In genomic region chr2:55965276-55965675, GRCh38 we compare ENCODE assay signal across 22 cellular contexts. TPM values are rescaled to one million over a fixed set of nuclear protein-coding genes. Genes with fewer than 3 reads are reported as not detected.
DNase-seq lines count a peak whose midpoint lies in the region; ATAC-seq and TF ChIP-seq lines count a peak whose summit lies in the region.
"Had no signal": no experiment of that assay in that cellular context is flagged by ENCODE, and none has a peak within 500 bp of the region (broad histone marks: within the 10 kb centered on the region; RNA-seq: fewer than 3 reads in every experiment).

No MANE protein-coding gene starts in this region.

- H3K23ac ChIP-seq in mesenchymal stem cell (ENCODE audit: low read length in 2 of 2) = peak overlapping the region in 1 of 2 experiments; percentile 69

- no peak for TF ChIP-seq POLR2A in heart left ventricle (IDR thresholded peaks at IDR 0.05)

- H4K8ac ChIP-seq in mesenchymal stem cell (ENCODE audit: low read length) = no peak overlapping the region

- H3K27ac ChIP-seq in heart right ventricle (peak overlapping the region in 6 of 10 donors; percentile 14 to 67 (median 49)), heart left ventricle (peak overlapping the region in 4 of 12 donors; percentile 32 to 77 (median 46)), mesenchymal stem cell (ENCODE audit: low read length, poor library complexity, severe bottlenecking) (no peak overlapping the region)
- H3K27ac ChIP-seq: psoas muscle had no signal

- H3K18ac ChIP-seq in mesenchymal stem cell (ENCODE audit: low read depth in 1 of 2, low read length in 2 of 2) = peak overlapping the region in 1 of 2 experiments; percentile 52

- H3K9me3 ChIP-seq in heart right ventricle (peaks cover 0 to 5% (median 0%) of the 10 kb centered on the region in 11 donors), heart left ventricle (no peaks in the 10 kb centered on the region), mesenchymal stem cell (ENCODE audit: control insufficient read depth, low read length) (no peaks in the 10 kb centered on the region)
- H3K9me3 ChIP-seq: HAP-1, psoas muscle, tibial nerve had no signal

- H3K4me1 ChIP-seq in heart right ventricle (peaks cover 0 to 17% (median 3%) of the 10 kb centered on the region in 9 donors), heart left ventricle (peaks cover 0 to 7% (median 0%) of the 10 kb centered on the region in 12 donors), mesenchymal stem cell (ENCODE audit: control insufficient read depth, insufficient read depth, low read depth, low read length) (no peaks in the 10 kb centered on the region)
- H3K4me1 ChIP-seq: HAP-1, psoas muscle had no signal

- no peak overlapping the region for H3K14ac ChIP-seq in mesenchymal stem cell (ENCODE audit: low read length in 2 of 2)

- no peaks in the 10 kb centered on the region for H3K36me3 ChIP-seq in heart right ventricle
- H3K36me3 ChIP-seq in heart left ventricle = no peaks in the 10 kb centered on the region
- H3K36me3 ChIP-seq in mesenchymal stem cell (ENCODE audit: control insufficient read depth in 1 of 2, insufficient read depth in 2 of 2, low read depth in 1 of 2, low read length in 2 of 2) = no peaks in the 10 kb centered on the region
- H3K36me3 ChIP-seq: HAP-1, tibial nerve had no signal

- no peak overlapping the region for H4K91ac ChIP-seq in mesenchymal stem cell (ENCODE audit: low read length)

- no peak overlapping the region for H3K9ac ChIP-seq in mesenchymal stem cell (ENCODE audit: low read length)

- H2AK5ac ChIP-seq in mesenchymal stem cell (ENCODE audit: low read length, severe bottlenecking) = no peak overlapping the region

- no peaks in the 10 kb centered on the region for H3K27me3 ChIP-seq in heart right ventricle
- H3K27me3 ChIP-seq in heart left ventricle = no peaks in the 10 kb centered on the region
- no peaks in the 10 kb centered on the region for H3K27me3 ChIP-seq in mesenchymal stem cell (ENCODE audit: control insufficient read depth in 1 of 2, insufficient read depth in 1 of 2, low read length in 2 of 2)
- H3K27me3 ChIP-seq: SJSA1, tibial nerve had no signal

- ATAC-seq in heart right ventricle = peak in 1 of 8 donors; percentile 10
- ATAC-seq in heart left ventricle = no peak
- ATAC-seq in HG03521 (IDR thresholded peaks at IDR 0.05; ENCODE audit: unreplicated experiment) = no peak
- ATAC-seq: activated CD4-positive, CD25-positive, alpha-beta regulatory T cell treated with anti-CD3 and anti-CD28 coated beads, Interleukin-2, amount 50 U/mL, for 24 hours; naive thymus-derived CD8-positive, alpha-beta T cell; psoas muscle; stimulated activated naive CD8-positive, alpha-beta T cell treated with anti-CD3 and anti-CD28 coated beads, Interleukin-15, Interleukin-2, amounts not matched to agents 100 U/mL and 50 U/mL, for 24 hours had no signal

- TF ChIP-seq CTCF in heart right ventricle (IDR thresholded peaks at IDR 0.05) = no peak
- TF ChIP-seq CTCF in heart left ventricle (IDR thresholded peaks at IDR 0.05) = no peak

- H2BK5ac ChIP-seq in mesenchymal stem cell (ENCODE audit: low read depth, low read length, poor library complexity, severe bottlenecking) = no peak overlapping the region

- no peak overlapping the region for H2BK15ac ChIP-seq in mesenchymal stem cell (ENCODE audit: low read depth, poor library complexity, severe bottlenecking)

- no peak overlapping the region for H2BK120ac ChIP-seq in mesenchymal stem cell (ENCODE audit: low read depth, low read length)

- intact Hi-C loops in heart right ventricle (cut with DNase I) (loop anchor here in 1 of 10 donors (10.0 kb wide), 1 partner anchor 200 kb away; no protein-coding TSS in a partner anchor), heart left ventricle (cut with DNase I) (loop anchor here in 1 of 10 donors (5.0 kb wide), 1 partner anchor 193 kb away; no protein-coding TSS in a partner anchor)

- peak overlapping the region in 1 of 2 experiments; percentile 84 for H2BK12ac ChIP-seq in mesenchymal stem cell (ENCODE audit: low read length in 2 of 2)

- 54 to 68% methylated on average over 2 of the region's 2 CpGs for WGBS in heart right ventricle, 2 donors
- 54 to 69% (median 61%) methylated on average over 2 of the region's 2 CpGs for WGBS in heart left ventricle, 4 donors
- 69% methylated on average over 2 of the region's 2 CpGs for WGBS in mesenchymal stem cell

- H2AFZ ChIP-seq in mesenchymal stem cell (ENCODE audit: low read depth, low read length) = peak overlapping the region; percentile 44

- H3K79me1 ChIP-seq in mesenchymal stem cell (replicated peaks; ENCODE audit: low read length, poor library complexity, severe bottlenecking) = no peaks in the 10 kb centered on the region

- DNase-seq in heart right ventricle (no peak), heart left ventricle (no peak), SHP77 treated with DMSO at 0.1 percent for 48 hours (lab: John Stamatoyannopoulos, UW) (peak; percentile 18), mesenchymal stem cell (no peak), NK-92 (lab: John Stamatoyannopoulos, UW; ENCODE audit: unreplicated experiment) (no peak)
- no peak for DNase-seq in activated naive CD4-positive, alpha-beta T cell treated with anti-CD3 and anti-CD28 coated beads, Interleukin-2, amount 50 U/mL, for 16 hours
- DNase-seq: activated CD4-positive, alpha-beta memory T cell treated with anti-CD3 and anti-CD28 coated beads for 36 hours; C1 segment of cervical spinal cord; central memory CD4-positive, alpha-beta T cell; left ventricle myocardium superior; midbrain; naive thymus-derived CD8-positive, alpha-beta T cell; NCI-H1105; occipital lobe; psoas muscle; stimulated activated naive CD8-positive, alpha-beta T cell treated with anti-CD3 and anti-CD28 coated beads, Interleukin-15, Interleukin-2, amounts not matched to agents 100 U/mL and 50 U/mL, for 24 hours had no signal

- no peak overlapping the region for H3K4me2 ChIP-seq in mesenchymal stem cell (ENCODE audit: low read length, poor library complexity, severe bottlenecking)

- H3K4me3 ChIP-seq in heart right ventricle = no peak overlapping the region
- no peak overlapping the region for H3K4me3 ChIP-seq in heart left ventricle
- no peak overlapping the region for H3K4me3 ChIP-seq in mesenchymal stem cell (ENCODE audit: insufficient read depth in 1 of 2, low read depth in 1 of 2, low read length in 2 of 2)
- H3K4me3 ChIP-seq: HAP-1, psoas muscle, SJSA1, tibial nerve had no signal

- no peak overlapping the region for H3K4ac ChIP-seq in mesenchymal stem cell (ENCODE audit: low read depth in 1 of 2, low read length in 2 of 2)

RNA-seq across cellular contexts. Expression of gene EFEMP1, which starts 41.7 kb away (rescaled TPM):
- 100 to 1,000 TPM in 1 of 10 donors, 10 to 100 TPM in 9; 18.6 to 157 (median 32.5) TPM for total RNA-seq in heart right ventricle
- polyA plus RNA-seq in heart right ventricle = 10 to 100 TPM; 15.7 to 46.9 TPM
- 100 to 1,000 TPM in 2 of 9 donors, 10 to 100 TPM in 7; 25.0 to 201 (median 34.4) TPM for total RNA-seq in heart left ventricle
- 10 to 100 TPM; 11.3 to 36.5 TPM for polyA plus RNA-seq in heart left ventricle
- 351 TPM for polyA plus RNA-seq in mesenchymal stem cell (2013, experiment 1 of 2)
- polyA plus RNA-seq in mesenchymal stem cell (2013, experiment 2 of 2) = 352 TPM
- total RNA-seq: activated CD4-positive, alpha-beta memory T cell treated with anti-CD3 and anti-CD28 coated beads for 36 hours; naive thymus-derived CD8-positive, alpha-beta T cell; T-helper 1 cell treated with Interleukin-12 subunit alpha and Interleukin-12 subunit beta and Interleukin-4 antibody, amounts not matched to agents 30 ng/mL and 1 ng/mL, for 36 hours had no signal
- polyA plus RNA-seq: naive thymus-derived CD8-positive, alpha-beta T cell had no signal
